In genomic region chr3:32868719-32869512, GRCh38 we compare ENCODE assay signal across 22 cellular contexts. TPM values are rescaled to one million over a fixed set of nuclear protein-coding genes. Genes with fewer than 3 reads are reported as not detected.
DNase-seq lines count a peak whose midpoint lies in the region; ATAC-seq, FAIRE-seq and TF ChIP-seq lines count a peak whose summit lies in the region.
"Had no signal": no experiment of that assay in that cellular context is flagged by ENCODE, and none has a peak within 500 bp of the region (broad histone marks: within the 10 kb centered on the region; RNA-seq: fewer than 3 reads in every experiment).

No MANE protein-coding gene starts in this region.

- H3K4me3 Mint-ChIP-seq in natural killer cell treated with Interleukin-12 subunit alpha and Interleukin-12 subunit beta and Interleukin-15 and Interleukin-18, amount 100 ng/mL, for 72 hours: no peak overlapping the region
- H3K4me3 Mint-ChIP-seq: CD4-positive, alpha-beta memory T cell had no signal

- peak overlapping the region; percentile 43 for H3K56ac ChIP-seq in H1 (replicated peaks; ENCODE audit: insufficient read length, low read depth, low read length)
- peak overlapping the region; percentile 87 for H3K56ac ChIP-seq in mesendoderm (ENCODE audit: low read length)

- no TSS peak for BruUV-seq in HepG2 (replicated peaks; lab: Mats Ljungman, UMichigan)

- peak overlapping the region; percentile 63 for H3K14ac ChIP-seq in H1 (ENCODE audit: insufficient read length)

- H3K79me2 ChIP-seq in HepG2 (ENCODE audit: insufficient read depth, low read length) (peaks cover 98% of the 10 kb centered on the region), H1 (ENCODE audit: control insufficient read depth in 1 of 2, insufficient read depth in 2 of 2, low read length in 2 of 2) (peaks cover 74 to 98% of the 10 kb centered on the region in 2 experiments), mesendoderm (ENCODE audit: control insufficient read depth, insufficient read depth, low read length) (peaks cover 87% of the 10 kb centered on the region)

- H3K4ac ChIP-seq in H1 (replicated peaks; ENCODE audit: insufficient read length, low read depth, low read length) (peak overlapping the region; percentile 88), mesendoderm (ENCODE audit: low read depth, low read length) (peak overlapping the region; percentile 88)

- H2BK5ac ChIP-seq in H1 (ENCODE audit: low read depth, low read length) (peak overlapping the region; percentile 100), mesendoderm (ENCODE audit: low read length) (peak overlapping the region; percentile 88)

- 60% methylated on average over 7 of the region's 7 CpGs for WGBS in HepG2 (ENCODE audit: low lambda C conversion rate)
- WGBS in right lobe of liver (ENCODE audit: insufficient coverage, low coverage, low lambda C conversion rate, missing lambda C conversion rate): 78% methylated on average over 6 of the region's 7 CpGs
- 20% methylated on average over 7 of the region's 7 CpGs; no CpG with 5 or more reads in 1 of the 2 experiments for WGBS in H1 (ENCODE audit: extremely low coverage in 1 of 2, insufficient coverage in 1 of 2, insufficient read length in 1 of 2, insufficient replicate concordance in 2 of 2, low coverage in 1 of 2, low lambda C conversion rate in 2 of 2, missing lambda C conversion rate in 1 of 2), 2 experiments
- no CpG with 5 or more reads among the region's 7 CpGs for WGBS in mesendoderm (ENCODE audit: extremely low coverage, insufficient coverage, low lambda C conversion rate)

- intact Hi-C loops in HepG2 (cut with micrococcal nuclease; ENCODE audit: unreplicated experiment) (no loop called here), right lobe of liver (cut with DNase I) (no loop called here)

- H2AFZ ChIP-seq in HepG2 (ENCODE audit: low read length) (no peak overlapping the region), H1 (ENCODE audit: low read length) (no peak overlapping the region)

- H2BK120ac ChIP-seq in H1 (replicated peaks; ENCODE audit: low read depth, low read length) (peak overlapping the region; percentile 89), mesendoderm (ENCODE audit: low read depth, low read length) (peak overlapping the region; percentile 62)

- POLR2A ChIA-PET in HepG2 (lab: Yijun Ruan, JAX): no interaction called here
- POLR2A ChIA-PET in H1 (lab: Charles Lee; ENCODE audit: partially characterized antibody): interaction anchor here (0.7 to 8.2 kb wide), 24 partner anchors 10 to 89 kb away, joined by 3 to 104 read pairs (median 6); partner anchors contain the start of gene TRIM71

- H3K79me1 ChIP-seq in H1 (ENCODE audit: low read depth, low read length) (peaks cover 26% of the 10 kb centered on the region), mesendoderm (ENCODE audit: low read length) (peaks cover 16% of the 10 kb centered on the region)

- H3K4me3 ChIP-seq in HepG2 (replicated peaks in 1 of 3; ENCODE audit: insufficient read depth in 1 of 3, low read depth in 2 of 3, low read length in 3 of 3) (no peak overlapping the region), right lobe of liver (no peak overlapping the region), H1 (ENCODE audit: extremely low read depth in 1 of 4, insufficient read depth in 2 of 4, low read depth in 3 of 4, low read length in 4 of 4) (peak overlapping the region; percentile 32 to 51 (median 42); a peak in 6 of 8 replicates), mesendoderm (ENCODE audit: low read length) (no peak overlapping the region)

- peak overlapping the region; percentile 100 for H2AK5ac ChIP-seq in H1 (ENCODE audit: low read depth, low read length)
- H2AK5ac ChIP-seq in mesendoderm (ENCODE audit: low read length): peak overlapping the region; percentile 79

- in situ Hi-C loops in HepG2 (cut with HindIII; ENCODE audit: extremely low pct_ligation_motif_present, low pct_unique_long_range_greater_than_20kb): no loop called here

- no peak for TF ChIP-seq EP300 in HepG2 (IDR thresholded peaks at IDR 0.05; ENCODE audit: low read depth in 2 of 2, low read length in 2 of 2)
- TF ChIP-seq EP300 in HepG2 (CRISPR knock-in tag; IDR thresholded peaks at IDR 0.05; ENCODE audit: borderline replicate concordance): no peak
- no peak for TF ChIP-seq EP300 in H1 (IDR thresholded peaks at IDR 0.05; ENCODE audit: borderline replicate concordance in 1 of 2, low read depth in 2 of 2, low read length in 2 of 2)

- peaks cover 3% of the 10 kb centered on the region; the same call in 1 of the 2 replicates for H3K23me2 ChIP-seq in H1 (ENCODE audit: low read depth, low read length)

- no peaks in the 10 kb centered on the region for H3K36me3 Mint-ChIP-seq in natural killer cell treated with Interleukin-12 subunit alpha and Interleukin-12 subunit beta and Interleukin-15 and Interleukin-18, amount 100 ng/mL, for 72 hours
- H3K36me3 Mint-ChIP-seq: CD4-positive, alpha-beta memory T cell had no signal

- H3K4me1 ChIP-seq in HepG2 (ENCODE audit: insufficient read depth, low read length): peaks cover 89% of the 10 kb centered on the region
- no peaks in the 10 kb centered on the region for H3K4me1 ChIP-seq in right lobe of liver
- H3K4me1 ChIP-seq in H1 (replicated peaks in 1 of 4; ENCODE audit: control insufficient read depth in 3 of 4, insufficient read depth in 4 of 4, low read length in 3 of 4): peaks cover 48 to 72% (median 69%) of the 10 kb centered on the region in 4 experiments
- H3K4me1 ChIP-seq in mesendoderm (ENCODE audit: control insufficient read depth, low read depth, low read length): peaks cover 58% of the 10 kb centered on the region

- peak overlapping the region; percentile 70 for H4K91ac ChIP-seq in H1 (replicated peaks; ENCODE audit: insufficient read length, low read length)

- peaks cover 0 to 2% of the 10 kb centered on the region in 2 donors for H3K27me3 Mint-ChIP-seq in natural killer cell treated with Interleukin-12 subunit alpha and Interleukin-12 subunit beta and Interleukin-15 and Interleukin-18, amount 100 ng/mL, for 72 hours

- H2BK20ac ChIP-seq in H1 (ENCODE audit: low read length): peak overlapping the region; percentile 94

- no peak for DNase-seq in HepG2 (ENCODE audit: low spot score)
- DNase-seq in right lobe of liver: no peak
- DNase-seq in H1 (ENCODE audit: low read depth in 1 of 2, low spot score in 2 of 2): no peak
- DNase-seq in mesendoderm: no peak
- DNase-seq in DMS53 (lab: John Stamatoyannopoulos, UW): no peak
- DNase-seq in NCI-H1417 (lab: John Stamatoyannopoulos, UW): no peak
- DNase-seq in natural killer cell treated with Interleukin-12 subunit alpha and Interleukin-12 subunit beta and Interleukin-15 and Interleukin-18, amount 100 ng/mL, for 72 hours (ENCODE audit: low spot score): no peak
- no peak for DNase-seq in stimulated activated CD4-positive, alpha-beta T cell treated with anti-CD3 and anti-CD28 coated beads, Interleukin-4, amount 100 ng/mL, for 1 hour
- DNase-seq: CD4-positive, alpha-beta memory T cell; DMS79; GDM1; MV-4-11; NCI-H1417 treated with DMSO at 0.1 percent for 48 hours; NCI-H2029; NCI-H2171; NCI-H748 treated with DMSO at 0.1 percent for 48 hours had no signal

- TF ChIP-seq CTCF in HepG2 (CRISPR knock-in tag; IDR thresholded peaks at IDR 0.05) (no peak), right lobe of liver (IDR thresholded peaks at IDR 0.05) (no peak), H1 (IDR thresholded peaks at IDR 0.05; ENCODE audit: control extremely low read depth in 1 of 3, insufficient read depth in 1 of 3, low read depth in 1 of 3, low read length in 3 of 3) (no peak)

- H4K20me1 ChIP-seq in HepG2 (ENCODE audit: insufficient read depth, low read length): peaks cover 98% of the 10 kb centered on the region
- peaks cover 52 to 54% of the 10 kb centered on the region in 2 experiments for H4K20me1 ChIP-seq in H1 (replicated peaks in 1 of 2; ENCODE audit: control insufficient read depth in 1 of 2, insufficient read depth in 2 of 2, low read length in 2 of 2)

- no peaks in the 10 kb centered on the region for H3K9me3 Mint-ChIP-seq in natural killer cell treated with Interleukin-12 subunit alpha and Interleukin-12 subunit beta and Interleukin-15 and Interleukin-18, amount 100 ng/mL, for 72 hours
- H3K9me3 Mint-ChIP-seq: CD4-positive, alpha-beta memory T cell had no signal

- peak overlapping the region; percentile 100 for H2BK12ac ChIP-seq in H1 (ENCODE audit: low read depth, low read length)

- H3K4me2 ChIP-seq in HepG2 (ENCODE audit: low read depth, low read length): no peak overlapping the region
- H3K4me2 ChIP-seq in H1 (ENCODE audit: insufficient read depth in 1 of 2, low read depth in 2 of 2, low read length in 2 of 2): peak overlapping the region; percentile 66 to 98
- H3K4me2 ChIP-seq in mesendoderm (ENCODE audit: low read length): peak overlapping the region; percentile 59

- H3K4me1 Mint-ChIP-seq in natural killer cell treated with Interleukin-12 subunit alpha and Interleukin-12 subunit beta and Interleukin-15 and Interleukin-18, amount 100 ng/mL, for 72 hours (ENCODE audit: low read depth in 2 of 2): no peaks in the 10 kb centered on the region
- H3K4me1 Mint-ChIP-seq: CD4-positive, alpha-beta memory T cell had no signal

- no peak overlapping the region for H3K9ac ChIP-seq in HepG2 (ENCODE audit: insufficient read depth, low read depth, low read length)
- peak overlapping the region in 3 of 4 experiments; percentile 39 to 96 (median 52); a peak in 6 of 7 replicates for H3K9ac ChIP-seq in H1 (replicated peaks in 1 of 4; ENCODE audit: extremely low read depth in 1 of 4, low read depth in 3 of 4, low read length in 3 of 4)
- peak overlapping the region; percentile 66 for H3K9ac ChIP-seq in mesendoderm (ENCODE audit: low read length)

- H4K8ac ChIP-seq in H1 (ENCODE audit: extremely low read depth, insufficient read depth, low read length) (no peak overlapping the region; the same call in 1 of the 2 replicates), mesendoderm (ENCODE audit: low read depth, low read length) (no peak overlapping the region)

- H2BK15ac ChIP-seq in H1 (ENCODE audit: low read length) (peak overlapping the region; percentile 94; the same call in 1 of the 2 replicates), mesendoderm (replicated peaks; ENCODE audit: low read depth) (peak overlapping the region; percentile 48)

- no peak for ATAC-seq in HepG2
- ATAC-seq in right lobe of liver: no peak
- ATAC-seq in natural killer cell treated with Interleukin-12 subunit alpha and Interleukin-12 subunit beta and Interleukin-15 and Interleukin-18, amount 100 ng/mL, for 72 hours: no peak
- ATAC-seq: Panc1 had no signal

- H4K5ac ChIP-seq in H1 (ENCODE audit: insufficient read length, low read depth, low read length) (peak overlapping the region; percentile 86), mesendoderm (ENCODE audit: low read length) (peak overlapping the region; percentile 89)

- H3K23ac ChIP-seq in H1 (ENCODE audit: insufficient read length) (no peak overlapping the region), mesendoderm (ENCODE audit: low read length) (peak overlapping the region; percentile 83)

- H3K27ac Mint-ChIP-seq in natural killer cell treated with Interleukin-12 subunit alpha and Interleukin-12 subunit beta and Interleukin-15 and Interleukin-18, amount 100 ng/mL, for 72 hours: no peak overlapping the region
- H3K27ac Mint-ChIP-seq: CD4-positive, alpha-beta memory T cell had no signal

- H3K27me3 ChIP-seq in HepG2 (ENCODE audit: control insufficient read depth in 1 of 2, insufficient read depth in 2 of 2, low read length in 2 of 2): no peaks in the 10 kb centered on the region
- H3K27me3 ChIP-seq in right lobe of liver: no peaks in the 10 kb centered on the region
- no peaks in the 10 kb centered on the region for H3K27me3 ChIP-seq in H1 (replicated peaks in 1 of 4; ENCODE audit: control insufficient read depth in 3 of 4, extremely low read depth in 1 of 4, insufficient read depth in 3 of 4, low read length in 3 of 4)
- H3K27me3 ChIP-seq in mesendoderm (ENCODE audit: insufficient read depth, low read length, poor library complexity): no peaks in the 10 kb centered on the region

- peak overlapping the region; percentile 34 for H3K27ac ChIP-seq in HepG2 (ENCODE audit: extremely low read length, insufficient read depth, low read length)
- H3K27ac ChIP-seq in right lobe of liver: no peak overlapping the region
- H3K27ac ChIP-seq in H1 (ENCODE audit: low read depth, low read length): peak overlapping the region; percentile 91
- H3K27ac ChIP-seq in mesendoderm (ENCODE audit: low read depth, low read length): peak overlapping the region; percentile 97

- H3K36me3 ChIP-seq in HepG2 (replicated peaks in 1 of 2; ENCODE audit: control insufficient read depth in 1 of 2, insufficient read depth in 2 of 2, low read length in 2 of 2) (peaks cover 19 to 29% of the 10 kb centered on the region in 2 experiments), right lobe of liver (no peaks in the 10 kb centered on the region), H1 (ENCODE audit: control insufficient read depth in 2 of 4, insufficient read depth in 4 of 4, low read length in 3 of 4) (peaks cover 1 to 12% (median 2%) of the 10 kb centered on the region in 4 experiments; a peak in 7 of 8 replicates), mesendoderm (ENCODE audit: control insufficient read depth, insufficient read depth, low read length) (no peaks in the 10 kb centered on the region)

- no peak for TF ChIP-seq POLR2A in HepG2 (IDR thresholded peaks at IDR 0.05; ENCODE audit: insufficient read depth in 1 of 2, low read depth in 2 of 2, low read length in 2 of 2)
- no peak for TF ChIP-seq POLR2A in right lobe of liver (IDR thresholded peaks at IDR 0.05)
- TF ChIP-seq POLR2A in H1 (IDR thresholded peaks at IDR 0.05; ENCODE audit: control extremely low read depth in 1 of 2, low read depth in 2 of 2, low read length in 2 of 2): 0 out of 3 replicates have a peak, but pooled peaks of 1 of the 2 experiments have one; percentile 23

- no peak for FAIRE-seq in HepG2 (lab: Jason Lieb, UNC)
- FAIRE-seq in H1 (lab: Jason Lieb, UNC): no peak
- FAIRE-seq: GM12891, GM18507, H54 had no signal

- TF ChIP-seq RAD21 in HepG2 (CRISPR knock-in tag; IDR thresholded peaks at IDR 0.05) (no peak), H1 (IDR thresholded peaks at IDR 0.05 in 1 of 2, conservative IDR thresholded peaks at IDR 0.05 in 1 of 2; ENCODE audit: low read depth in 2 of 2, low read length in 2 of 2) (no peak)

- H3K9me3 ChIP-seq in HepG2 (ENCODE audit: low read length) (no peaks in the 10 kb centered on the region), right lobe of liver (no peaks in the 10 kb centered on the region), H1 (ENCODE audit: insufficient read depth in 2 of 2, low read depth in 1 of 2, low read length in 1 of 2) (no peaks in the 10 kb centered on the region)

- CTCF ChIA-PET in HepG2 (lab: Yijun Ruan, JAX; ENCODE audit: low intra/inter-chr PET ratio, low total read pairs) (no interaction called here), H1 (lab: Charles Lee; ENCODE audit: partially characterized antibody) (interaction anchor here (0.8 to 5.1 kb wide), 8 partner anchors 9 to 63 kb away, joined by 3 to 34 read pairs (median 4); no protein-coding TSS in a partner anchor)

- peak overlapping the region; percentile 95 for H3K18ac ChIP-seq in H1 (ENCODE audit: extremely low read depth, low read length)
- peak overlapping the region; percentile 97 for H3K18ac ChIP-seq in mesendoderm (ENCODE audit: low read length)

RNA-seq across cellular contexts. Expression of gene TRIM71, which starts 51.1 kb away (rescaled TPM):
- total RNA-seq in HepG2 (2016; rRNA removed; fragmentation: Illumina TruSeq; extraction: Trizol) (76.9 and 111 TPM in 2 replicates), right lobe of liver (not detected)
- total RNA-seq in HepG2 (2016; cell fraction: cytosol; rRNA removed; fragmentation: Illumina TruSeq; extraction: Trizol; ENCODE audit: low read depth): 5.5 and 6.3 TPM in 2 replicates
- 75.8 and 102 TPM in 2 replicates for total RNA-seq in HepG2 (2016; cell fraction: insoluble cytoplasmic fraction; rRNA removed; fragmentation: Illumina TruSeq; extraction: Trizol)
- total RNA-seq in HepG2 (2016; cell fraction: membrane; rRNA removed; fragmentation: Illumina TruSeq; extraction: Trizol): 29.5 and 33.3 TPM in 2 replicates
- total RNA-seq in HepG2 (2016; cell fraction: nucleus; rRNA removed; fragmentation: Illumina TruSeq; extraction: Trizol): 91.5 and 98.1 TPM in 2 replicates
- polyA plus RNA-seq in HepG2 (2011; rRNA removed) (21.1 and 21.7 TPM in 2 replicates), H1 (2011; rRNA removed) (53.7 and 69.5 TPM in 2 replicates)
- 16.3 and 17.3 TPM in 2 replicates for polyA plus RNA-seq in HepG2 (2011; cell fraction: cytosol; rRNA removed)
- 25.8 and 29.4 TPM in 2 replicates for polyA plus RNA-seq in HepG2 (2011; cell fraction: nucleus; rRNA removed)
- polyA plus RNA-seq in HepG2 (2012): 24.9 and 35.6 TPM in 2 replicates
- 1.8 and 1.9 TPM in 2 replicates for polyA plus RNA-seq in HepG2 (2016; cell fraction: cytosol; fragmentation: Illumina TruSeq; extraction: Trizol; ENCODE audit: low read depth)
- polyA plus RNA-seq in HepG2 (2016; cell fraction: insoluble cytoplasmic fraction; fragmentation: Illumina TruSeq; extraction: Trizol; ENCODE audit: low read depth): 67.3 and 72.5 TPM in 2 replicates
- 7.2 and 8.7 TPM in 2 replicates for polyA plus RNA-seq in HepG2 (2016; cell fraction: membrane; fragmentation: Illumina TruSeq; extraction: Trizol; ENCODE audit: low read depth)
- polyA plus RNA-seq in HepG2 (2016; cell fraction: nucleus; fragmentation: Illumina TruSeq; extraction: Trizol; ENCODE audit: insufficient read depth, low read depth): 86.2 and 92.8 TPM in 2 replicates
- 0.07 and 138 TPM in 2 replicates for polyA minus RNA-seq in HepG2 (2011; rRNA and poly(A)+ RNA removed; ENCODE audit: low replicate concordance)
- 80.8 and 84.9 TPM in 2 replicates for polyA minus RNA-seq in HepG2 (2011; cell fraction: cytosol; rRNA and poly(A)+ RNA removed)
- 96.2 and 97.6 TPM in 2 replicates for polyA minus RNA-seq in HepG2 (2011; cell fraction: nucleus; rRNA and poly(A)+ RNA removed)
- total RNA-seq in H1 (2021; fragmentation: NEBNext Ultra II Directional; extraction: Animal tissue kit (Norgen Biotek cat#: 25700)): 293 and 296 TPM in 2 replicates
- 68.9 TPM for polyA plus RNA-seq in H1 (2011; cell fraction: cytosol; rRNA removed)
- polyA plus RNA-seq in H1 (2011; cell fraction: nucleus; rRNA removed): 102 TPM
- polyA plus RNA-seq in H1 (2012, experiment 1 of 2): 85.2 to 149 TPM (median 103 TPM) in 4 replicates
- 12.6 TPM for polyA plus RNA-seq in H1 (2012, experiment 2 of 2)
- 97.8 TPM for polyA plus RNA-seq in H1 (2013, experiment 1 of 2)
- polyA plus RNA-seq in H1 (2013, experiment 2 of 2): 89.4 TPM
- polyA minus RNA-seq in H1 (2011; rRNA and poly(A)+ RNA removed): 269 and 275 TPM in 2 replicates
- polyA minus RNA-seq in H1 (2011; cell fraction: cytosol; rRNA and poly(A)+ RNA removed): 280 TPM
- 319 TPM for polyA minus RNA-seq in H1 (2011; cell fraction: nucleus; rRNA and poly(A)+ RNA removed)
- 53.0 TPM for polyA plus RNA-seq in mesendoderm (2013, experiment 1 of 2)
- 51.3 TPM for polyA plus RNA-seq in mesendoderm (2013, experiment 2 of 2)
- total RNA-seq in natural killer cell treated with Interleukin-12 subunit alpha and Interleukin-12 subunit beta and Interleukin-15 and Interleukin-18, amount 100 ng/mL, for 72 hours: not detected
- total RNA-seq: CD4-positive, alpha-beta memory T cell; NCI-H460 had no signal
- polyA plus RNA-seq: BJ; CD4-positive, alpha-beta memory T cell had no signal

Comparison
In these comparisons a context has a peak if more than half of its experiments do, and no peak if none do; other contexts are left out.
1. H3K27ac ChIP-seq: peak in HepG2 (single experiment), H1 (single experiment) and mesendoderm (single experiment); none in right lobe of liver (0 of 3).
2. RNA of gene TRIM71, which starts 51.1 kb away (total RNA-seq): 293 to 296 TPM in H1 and 5.5 to 111 TPM in HepG2; not detected in right lobe of liver and not detected in natural killer cell treated with Interleukin-12 subunit alpha and Interleukin-12 subunit beta and Interleukin-15 and Interleukin-18, amount 100 ng/mL, for 72 hours; every median in the first group is over 4 times any median in the second.
3. H3K4me3 ChIP-seq: peak in H1 (4 of 4); none in HepG2 (0 of 3), right lobe of liver (0 of 3) and mesendoderm (single experiment).
4. Of the 41 proteins assayed by ChIP-seq in both HepG2 and H1: peak only in HepG2: none; only in H1: USF2; in both: MAX; in neither: 38; mixed calls (peak in some experiments, not most) for 1.